In genomic region chr4:148857973-148858534, GRCh38 we compare ENCODE assay signal across 32 cellular contexts.
"Had no signal": no experiment of that assay in that cellular context is flagged by ENCODE, and none has a peak within 500 bp of the region (broad histone marks: within the 10 kb centered on the region; RNA-seq: fewer than 3 reads in every experiment).

No MANE protein-coding gene starts in this region.

- H3K27me3 ChIP-seq: body of pancreas, cardiac muscle cell, esophagus squamous epithelium, heart right ventricle, left lung, right atrium auricular region, thyroid gland, upper lobe of right lung had no signal

- H3K4me1 ChIP-seq: esophagus squamous epithelium, heart right ventricle, left lung, parathyroid adenoma, psoas muscle, right atrium auricular region, upper lobe of right lung had no signal

- H3K79me2 ChIP-seq: parathyroid adenoma had no signal

- H3K9ac ChIP-seq: parathyroid adenoma had no signal

- H3K27ac ChIP-seq: body of pancreas, cardiac muscle cell, esophagus squamous epithelium, heart right ventricle, left lung, parathyroid adenoma, psoas muscle, right atrium auricular region, thyroid gland, upper lobe of right lung had no signal

- H3K9me3 Mint-ChIP-seq: activated CD4-positive, alpha-beta memory T cell treated with anti-CD3 and anti-CD28 coated beads, Interleukin-2, amount 10 ng/mL, durations not matched to agents 7 days and 5 days; activated CD4-positive, alpha-beta T cell treated with anti-CD3 and anti-CD28 coated beads, Interleukin-2, amount 10 ng/mL, durations not matched to agents 7 days and 5 days had no signal

- H3K4me1 Mint-ChIP-seq: activated CD4-positive, alpha-beta memory T cell treated with anti-CD3 and anti-CD28 coated beads, Interleukin-2, amount 10 ng/mL, durations not matched to agents 7 days and 5 days; activated CD4-positive, alpha-beta T cell treated with anti-CD3 and anti-CD28 coated beads, Interleukin-2, amount 10 ng/mL, durations not matched to agents 7 days and 5 days; neural crest cell; stimulated activated memory B cell treated with anti-CD40 and anti-IgM and Interleukin-4, amounts not matched to agents 10 μg/mL and 1 μg/mL and 100 μg/mL, for 72 hours; stimulated activated naive CD8-positive, alpha-beta T cell treated with anti-CD3 and anti-CD28 coated beads, Interleukin-15, amount 100 ng/mL, for 72 hours; WTC11 had no signal

- H3K9me3 ChIP-seq: body of pancreas, esophagus squamous epithelium, psoas muscle, right atrium auricular region, thyroid gland, upper lobe of right lung had no signal

- DNase-seq: activated CD4-positive, alpha-beta memory T cell treated with anti-CD3 and anti-CD28 coated beads, Interleukin-2, amount 10 ng/mL, durations not matched to agents 7 days and 5 days; activated CD4-positive, alpha-beta T cell treated with anti-CD3 and anti-CD28 coated beads for 1 hour; activated CD4-positive, alpha-beta T cell treated with anti-CD3 and anti-CD28 coated beads, Interleukin-2, amount 10 ng/mL, durations not matched to agents 7 days and 5 days; activated naive CD4-positive, alpha-beta T cell; activated T-cell treated with anti-CD3 and anti-CD28 coated beads, Interleukin-2, amount 50 U/mL, for 48 hours; body of pancreas; cerebellar nuclear complex; cortex of kidney; effector memory CD8-positive, alpha-beta T cell; esophagus squamous epithelium; foreskin melanocyte; heart right ventricle; left lung; mesendoderm; naive thymus-derived CD8-positive, alpha-beta T cell; nucleus accumbens; psoas muscle; stimulated activated CD4-positive, alpha-beta T cell treated with anti-CD3 and anti-CD28 coated beads, Interleukin-12 subunit alpha, Interleukin-12 subunit beta, amount 100 ng/mL, for 4 hours; stimulated activated CD4-positive, alpha-beta T cell treated with anti-CD3 and anti-CD28 coated beads, Interleukin-4, amount 100 ng/mL, for 4 hours; stimulated activated CD8-positive, alpha-beta memory T cell treated with anti-CD3 and anti-CD28 coated beads, Interleukin-4, amount 100 ng/mL, for 48 hours; stimulated activated naive CD8-positive, alpha-beta T cell treated with anti-CD3 and anti-CD28 coated beads, Interleukin-15, amount 100 ng/mL, for 72 hours; T-helper 2 cell; upper lobe of right lung had no signal

- H3K4me3 Mint-ChIP-seq: activated CD4-positive, alpha-beta memory T cell treated with anti-CD3 and anti-CD28 coated beads, Interleukin-2, amount 10 ng/mL, durations not matched to agents 7 days and 5 days; activated CD4-positive, alpha-beta T cell treated with anti-CD3 and anti-CD28 coated beads, Interleukin-2, amount 10 ng/mL, durations not matched to agents 7 days and 5 days; effector memory CD8-positive, alpha-beta T cell; naive thymus-derived CD8-positive, alpha-beta T cell; neural crest cell; stimulated activated memory B cell treated with anti-CD40 and anti-IgM and Interleukin-4, amounts not matched to agents 10 μg/mL and 1 μg/mL and 100 μg/mL, for 72 hours; stimulated activated naive CD8-positive, alpha-beta T cell treated with anti-CD3 and anti-CD28 coated beads, Interleukin-15, amount 100 ng/mL, for 72 hours; WTC11 had no signal

- ATAC-seq: activated naive CD4-positive, alpha-beta T cell treated with anti-CD3 and anti-CD28 coated beads, Interleukin-2, amount 50 U/mL, for 72 hours; body of pancreas; effector memory CD8-positive, alpha-beta T cell; heart right ventricle; naive thymus-derived CD8-positive, alpha-beta T cell; psoas muscle; stimulated activated memory B cell treated with anti-CD40 and anti-IgM and Interleukin-4, amounts not matched to agents 10 μg/mL and 1 μg/mL and 100 μg/mL, for 72 hours; stimulated activated naive CD8-positive, alpha-beta T cell treated with anti-CD3 and anti-CD28 coated beads, Interleukin-15, amount 100 ng/mL, for 72 hours; WTC11 had no signal

- H3K27me3 Mint-ChIP-seq: activated CD4-positive, alpha-beta memory T cell treated with anti-CD3 and anti-CD28 coated beads, Interleukin-2, amount 10 ng/mL, durations not matched to agents 7 days and 5 days; activated CD4-positive, alpha-beta T cell treated with anti-CD3 and anti-CD28 coated beads, Interleukin-2, amount 10 ng/mL, durations not matched to agents 7 days and 5 days; effector memory CD8-positive, alpha-beta T cell; stimulated activated memory B cell treated with anti-CD40 and anti-IgM and Interleukin-4, amounts not matched to agents 10 μg/mL and 1 μg/mL and 100 μg/mL, for 72 hours; stimulated activated naive CD8-positive, alpha-beta T cell treated with anti-CD3 and anti-CD28 coated beads, Interleukin-15, amount 100 ng/mL, for 72 hours had no signal

- H3K4me3 ChIP-seq: body of pancreas, cardiac muscle cell, esophagus squamous epithelium, heart right ventricle, left lung, lung, psoas muscle, right atrium auricular region, thyroid gland, upper lobe of right lung had no signal

- H3K36me3 Mint-ChIP-seq: stimulated activated memory B cell treated with anti-CD40 and anti-IgM and Interleukin-4, amounts not matched to agents 10 μg/mL and 1 μg/mL and 100 μg/mL, for 72 hours had no signal

- H2AFZ ChIP-seq: parathyroid adenoma had no signal

- H3K36me3 ChIP-seq: cardiac muscle cell, esophagus squamous epithelium, heart right ventricle, left lung, right atrium auricular region, thyroid gland, upper lobe of right lung had no signal

- H3K27ac Mint-ChIP-seq: activated CD4-positive, alpha-beta memory T cell treated with anti-CD3 and anti-CD28 coated beads, Interleukin-2, amount 10 ng/mL, durations not matched to agents 7 days and 5 days; activated CD4-positive, alpha-beta T cell treated with anti-CD3 and anti-CD28 coated beads, Interleukin-2, amount 10 ng/mL, durations not matched to agents 7 days and 5 days; activated naive CD4-positive, alpha-beta T cell treated with anti-CD3 and anti-CD28 coated beads, Interleukin-2, amount 50 U/mL, for 72 hours; effector memory CD8-positive, alpha-beta T cell; naive thymus-derived CD8-positive, alpha-beta T cell; stimulated activated memory B cell treated with anti-CD40 and anti-IgM and Interleukin-4, amounts not matched to agents 10 μg/mL and 1 μg/mL and 100 μg/mL, for 72 hours; WTC11 had no signal
